In genomic region chrX:116239944-116240391, GRCh38 we compare ENCODE assay signal across 14 cellular contexts.
DNase-seq lines count a peak whose midpoint lies in the region; ATAC-seq, FAIRE-seq and TF ChIP-seq lines count a peak whose summit lies in the region.
"Had no signal": no experiment of that assay in that cellular context is flagged by ENCODE, and none has a peak within 500 bp of the region (broad histone marks: within the 10 kb centered on the region; RNA-seq: fewer than 3 reads in every experiment).

No MANE protein-coding gene starts in this region.

- H3K27ac Mint-ChIP-seq in activated naive CD8-positive, alpha-beta T cell treated with anti-CD3 and anti-CD28 coated beads for 36 hours, result no peak overlapping the region
- H3K27ac Mint-ChIP-seq: endodermal cell had no signal

- FAIRE-seq in H54 (lab: Jason Lieb, UNC), result peak; percentile 50
- FAIRE-seq in small intestine (lab: Jason Lieb, UNC), result no peak

- H3K9me3 Mint-ChIP-seq in activated naive CD8-positive, alpha-beta T cell treated with anti-CD3 and anti-CD28 coated beads for 36 hours, result no peaks in the 10 kb centered on the region

- DNase-seq in H54 (ENCODE audit: insufficient read length, low spot score) (no peak), RWPE2 (ENCODE audit: low spot score) (no peak), fibroblast of mammary gland (ENCODE audit: low read depth) (peak; percentile 65), small intestine (peak; percentile 54), midbrain (lab: John Stamatoyannopoulos, UW) (no peak), D341Med (ENCODE audit: low spot score) (no peak), NCI-H128 (lab: John Stamatoyannopoulos, UW; ENCODE audit: unreplicated experiment) (no peak)
- DNase-seq in activated naive CD8-positive, alpha-beta T cell treated with anti-CD3 and anti-CD28 coated beads for 36 hours, result no peak
- DNase-seq: activated T-cell treated with anti-CD3 and anti-CD28 coated beads for 4 hours, amygdala, endodermal cell, mesendoderm, NCI-H524 had no signal

- H3K36me3 ChIP-seq in RWPE2 (ENCODE audit: low read depth), result no peaks in the 10 kb centered on the region
- H3K36me3 ChIP-seq in small intestine (ENCODE audit: control insufficient read depth in 2 of 2, insufficient read depth in 2 of 2, low read length in 2 of 2), result no peaks in the 10 kb centered on the region

- H3K9me3 ChIP-seq in RWPE2 (ENCODE audit: severe bottlenecking), result no peaks in the 10 kb centered on the region
- no peaks in the 10 kb centered on the region for H3K9me3 ChIP-seq in small intestine (ENCODE audit: control insufficient read depth, low read depth)

- H3K4me3 ChIP-seq in RWPE2 (ENCODE audit: severe bottlenecking), result peak overlapping the region; percentile 10
- H3K4me3 ChIP-seq in fibroblast of mammary gland (ENCODE audit: control insufficient read depth, low read depth, low read length), result no peak overlapping the region
- no peak overlapping the region for H3K4me3 ChIP-seq in small intestine (ENCODE audit: low read depth in 1 of 2, low read length in 2 of 2)

- H3K27me3 Mint-ChIP-seq in activated naive CD8-positive, alpha-beta T cell treated with anti-CD3 and anti-CD28 coated beads for 36 hours, result no peaks in the 10 kb centered on the region

- H3K36me3 Mint-ChIP-seq in activated naive CD8-positive, alpha-beta T cell treated with anti-CD3 and anti-CD28 coated beads for 36 hours, result no peaks in the 10 kb centered on the region

- no peaks in the 10 kb centered on the region for H3K4me1 Mint-ChIP-seq in activated naive CD8-positive, alpha-beta T cell treated with anti-CD3 and anti-CD28 coated beads for 36 hours

- 17 to 43% (median 40%) methylated on average over 4 of the region's 4 CpGs for WGBS in small intestine, 3 donors

- H3K27me3 ChIP-seq in RWPE2 (ENCODE audit: insufficient read depth, poor library complexity, severe bottlenecking) (no peaks in the 10 kb centered on the region), small intestine (ENCODE audit: control insufficient read depth in 2 of 2, insufficient read depth in 2 of 2, low read length in 2 of 2) (no peaks in the 10 kb centered on the region)

- H3K4me1 ChIP-seq in RWPE2 (ENCODE audit: insufficient read depth, poor library complexity, severe bottlenecking) (peaks cover 28% of the 10 kb centered on the region), small intestine (ENCODE audit: control insufficient read depth in 2 of 2, insufficient read depth in 1 of 2, low read depth in 1 of 2, low read length in 1 of 2) (no peaks in the 10 kb centered on the region)

- no peak for TF ChIP-seq POLR2A in H54 (IDR thresholded peaks at IDR 0.05; ENCODE audit: low read depth, low read length)

- H3K4me3 Mint-ChIP-seq in activated naive CD8-positive, alpha-beta T cell treated with anti-CD3 and anti-CD28 coated beads for 36 hours, result no peak overlapping the region
- H3K4me3 Mint-ChIP-seq: endodermal cell had no signal

- H3K27ac ChIP-seq in RWPE2 (ENCODE audit: poor library complexity, severe bottlenecking), result peak overlapping the region; percentile 78
- H3K27ac ChIP-seq in small intestine (ENCODE audit: low read depth in 1 of 2, low read length in 1 of 2), result peak overlapping the region; percentile 20 to 49
- H3K27ac ChIP-seq: HL-60 had no signal

- ATAC-seq in RWPE2 (ENCODE audit: low read depth), result peak; percentile 77

- no peak for TF ChIP-seq CTCF in RWPE2 (IDR thresholded peaks at IDR 0.05; ENCODE audit: poor library complexity, severe bottlenecking)
- no peak for TF ChIP-seq CTCF in fibroblast of mammary gland (conservative IDR thresholded peaks at IDR 0.05; ENCODE audit: control insufficient read depth, insufficient read depth, low read depth, low read length)

Comparison
In these comparisons a context has a peak if more than half of its experiments do, and no peak if none do; other contexts are left out.
1. DNase-seq: peak in fibroblast of mammary gland (single experiment) and small intestine (single experiment); none in H54 (single experiment), RWPE2 (single experiment), midbrain (single experiment), D341Med (single experiment), NCI-H128 (single experiment) and activated naive CD8-positive, alpha-beta T cell treated with anti-CD3 and anti-CD28 coated beads for 36 hours (single experiment).